9 cellular contexts compared by ENCODE assay signal in the genomic region with DNA sequence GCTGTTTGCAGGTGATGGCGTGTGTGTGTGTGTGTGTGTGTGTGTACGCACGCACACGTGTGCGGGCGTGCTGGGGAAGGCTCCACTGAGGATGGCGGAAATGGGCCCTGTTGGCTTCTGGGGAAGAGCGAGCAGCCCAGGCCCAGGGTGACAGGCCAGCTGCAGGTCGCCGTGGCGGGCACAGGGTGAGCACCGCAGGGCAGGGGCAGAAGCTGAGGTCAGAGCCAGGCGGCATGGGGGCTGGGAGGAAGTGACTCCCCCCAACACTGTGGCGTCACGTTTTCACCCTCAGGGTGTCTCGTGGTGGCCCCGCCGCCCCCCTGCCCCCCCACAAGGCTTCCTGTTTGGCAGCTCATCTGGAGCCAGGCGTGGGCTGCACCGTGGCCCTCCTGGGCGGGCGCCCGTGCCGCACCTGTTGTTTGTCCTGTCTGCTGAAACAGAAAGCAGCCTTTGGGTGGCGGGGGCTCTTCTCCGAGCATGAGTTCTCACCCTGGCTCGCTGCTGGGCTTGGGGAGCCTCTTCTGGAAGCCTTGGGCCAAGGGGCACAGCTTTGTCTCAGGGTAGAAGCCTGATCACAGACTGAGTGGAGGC.
A peak's percentile ranks its signal among the peaks of the same experiment; 100 is the strongest.
DNase-seq lines count a peak whose midpoint lies in the region; ATAC-seq lines count a peak whose summit lies in the region.
"Had no signal": no experiment of that assay in that cellular context is flagged by ENCODE, and none has a peak within 500 bp of the region (broad histone marks: within the 10 kb centered on the region; RNA-seq: fewer than 3 reads in every experiment).

No MANE protein-coding gene starts in this region.

- peak; percentile 46 for ATAC-seq in HG03439 (IDR thresholded peaks at IDR 0.05; ENCODE audit: unreplicated experiment)

- H3K4me3 ChIP-seq in skin epidermis = peak overlapping the region in 1 of 7 experiments; percentile 4

- peak overlapping the region in 16 of 21 experiments; percentile 2 to 89 (median 65) for H3K27ac ChIP-seq in skin epidermis
- H3K27ac ChIP-seq: 22Rv1 had no signal

- DNase-seq in DMS153 (lab: John Stamatoyannopoulos, UW) (peak; percentile 19), DMS153 treated with DMSO at 0.1 percent for 48 hours (lab: John Stamatoyannopoulos, UW; ENCODE audit: unreplicated experiment) (no peak), NCI-H2171 (lab: John Stamatoyannopoulos, UW) (no peak), NCI-H187 treated with DMSO at 0.1 percent for 48 hours (lab: John Stamatoyannopoulos, UW) (no peak)
- peak; percentile 62 to 68 for DNase-seq in activated CD4-positive, alpha-beta T cell treated with anti-CD3 and anti-CD28 coated beads for 24 hours (ENCODE audit: low read depth in 2 of 2)
- DNase-seq in effector CD8-positive, alpha-beta T cell (lab: John Stamatoyannopoulos, UW) = peak; percentile 83

Comparison
In these comparisons a context has a peak if more than half of its experiments do, and no peak if none do; other contexts are left out.
1. DNase-seq: peak in DMS153 (single experiment), activated CD4-positive, alpha-beta T cell treated with anti-CD3 and anti-CD28 coated beads for 24 hours (2 of 2) and effector CD8-positive, alpha-beta T cell (single experiment); none in DMS153 treated with DMSO at 0.1 percent for 48 hours (single experiment), NCI-H2171 (single experiment) and NCI-H187 treated with DMSO at 0.1 percent for 48 hours (single experiment).